In genomic region chr1:197170538-197170937, GRCh38 we compare ENCODE assay signal across 2 cellular contexts.
TF ChIP-seq lines count a peak whose summit lies in the region.

No MANE protein-coding gene starts in this region.

TF ChIP-seq in A549, 52 proteins besides CTCF, POLR2A, EP300 and RAD21:
- no peak for TF ChIP-seq ATOH8 (CRISPR knock-in tag; IDR thresholded peaks at IDR 0.05; ENCODE audit: low read depth)
- no peak for TF ChIP-seq MAFK (IDR thresholded peaks at IDR 0.05; ENCODE audit: partially characterized antibody)
- no peak for TF ChIP-seq ESRRA (IDR thresholded peaks at IDR 0.05; ENCODE audit: borderline replicate concordance, low read length)
- TF ChIP-seq KDM1A (IDR thresholded peaks at IDR 0.05; ENCODE audit: low read depth), result no peak
- no peak for TF ChIP-seq EHMT2 (IDR thresholded peaks at IDR 0.05; ENCODE audit: low read depth)
- no peak for TF ChIP-seq NPAS2 (CRISPR knock-in tag; IDR thresholded peaks at IDR 0.05; ENCODE audit: borderline replicate concordance)
- no peak for TF ChIP-seq HOXB13 (CRISPR knock-in tag; IDR thresholded peaks at IDR 0.05; ENCODE audit: low read depth)
- no peak for TF ChIP-seq ZFP36 (IDR thresholded peaks at IDR 0.05; ENCODE audit: borderline replicate concordance, partially characterized antibody)
- TF ChIP-seq PHF8 (IDR thresholded peaks at IDR 0.05; ENCODE audit: borderline replicate concordance, low read depth), result no peak
- no peak for TF ChIP-seq KDM5A (IDR thresholded peaks at IDR 0.05)
- TF ChIP-seq BHLHE40 (IDR thresholded peaks at IDR 0.05; ENCODE audit: low read depth, low read length), result no peak
- no peak for TF ChIP-seq ELK1 (IDR thresholded peaks at IDR 0.05; ENCODE audit: low read depth, low read length)
- TF ChIP-seq FOSL2 (IDR thresholded peaks at IDR 0.05), result no peak
- TF ChIP-seq FOSL2 (CRISPR knock-in tag; IDR thresholded peaks at IDR 0.05), result no peak
- TF ChIP-seq SREBF2 (IDR thresholded peaks at IDR 0.05), result no peak
- no peak for TF ChIP-seq HMGXB4 (CRISPR knock-in tag; IDR thresholded peaks at IDR 0.05; ENCODE audit: borderline replicate concordance)
- no peak for TF ChIP-seq E2F6 (IDR thresholded peaks at IDR 0.05; ENCODE audit: borderline replicate concordance, low read depth)
- no peak for TF ChIP-seq FOXS1 (CRISPR knock-in tag; IDR thresholded peaks at IDR 0.05)
- TF ChIP-seq TP53 (CRISPR knock-in tag; IDR thresholded peaks at IDR 0.05), result no peak

TF ChIP-seq in SK-N-SH, 30 proteins besides CTCF, POLR2A, EP300 and RAD21:
- TF ChIP-seq PBX3 (IDR thresholded peaks at IDR 0.05) (no peak), FOXM1 (IDR thresholded peaks at IDR 0.05; ENCODE audit: low read depth) (no peak), SMC3 (IDR thresholded peaks at IDR 0.05; ENCODE audit: low read depth, low read length) (no peak), ELF1 (IDR thresholded peaks at IDR 0.05) (no peak)
TF ChIP-seq in SK-N-SH: peak in this region for 0.
